In genomic region chr12:124565071-124565491, GRCh38 we compare ENCODE assay signal across 8 cellular contexts. TPM values are rescaled to one million over a fixed set of nuclear protein-coding genes. Genes with fewer than 3 reads are reported as not detected.
DNase-seq lines count a peak whose midpoint lies in the region; ATAC-seq and TF ChIP-seq lines count a peak whose summit lies in the region.

No MANE protein-coding gene starts in this region.

- H4K20me1 ChIP-seq in BLaER1 treated with 17β-estradiol and CSF1 and Interleukin-3, amounts not matched to agents 10 nM and 100 nM: peaks cover 62 to 67% (median 66%) of the 10 kb centered on the region in 11 experiments

- no peaks in the 10 kb centered on the region for H3K27me3 Mint-ChIP-seq in natural killer cell treated with Interleukin-12 subunit alpha and Interleukin-12 subunit beta and Interleukin-15 and Interleukin-18, amount 100 ng/mL, for 72 hours

- ATAC-seq in natural killer cell treated with Interleukin-12 subunit alpha and Interleukin-12 subunit beta and Interleukin-15 and Interleukin-18, amount 100 ng/mL, for 72 hours: no peak
- ATAC-seq in HG03135 (IDR thresholded peaks at IDR 0.05; ENCODE audit: unreplicated experiment): no peak

- peak overlapping the region in 4 of 10 experiments; percentile 34 to 95 (median 67); a peak in 6 of 20 replicates for H3K4me3 ChIP-seq in BLaER1 treated with 17β-estradiol and CSF1 and Interleukin-3, amounts not matched to agents 10 nM and 100 nM
- H3K4me3 ChIP-seq in MG63 (no peak overlapping the region), coronary artery (peak overlapping the region; percentile 98)

- H3K4me1 Mint-ChIP-seq in natural killer cell treated with Interleukin-12 subunit alpha and Interleukin-12 subunit beta and Interleukin-15 and Interleukin-18, amount 100 ng/mL, for 72 hours (ENCODE audit: low read depth in 2 of 2): peaks cover 6 to 21% of the 10 kb centered on the region in 2 donors

- peaks cover 67 to 79% (median 75%) of the 10 kb centered on the region in 10 experiments for H3K4me1 ChIP-seq in BLaER1 treated with 17β-estradiol and CSF1 and Interleukin-3, amounts not matched to agents 10 nM and 100 nM

- DNase-seq in MG63: peak; percentile 40
- DNase-seq in coronary artery (ENCODE audit: low spot score): no peak
- DNase-seq in natural killer cell treated with Interleukin-12 subunit alpha and Interleukin-12 subunit beta and Interleukin-15 and Interleukin-18, amount 100 ng/mL, for 72 hours (ENCODE audit: low spot score): no peak
- no peak for DNase-seq in COR-L47 (lab: John Stamatoyannopoulos, UW)
- DNase-seq in cortex of kidney (lab: John Stamatoyannopoulos, UW): no peak
- DNase-seq in D341Med (ENCODE audit: low spot score): no peak

- peaks cover 0 to 1% (median 0%) of the 10 kb centered on the region in 11 experiments; a peak in 1 of 22 replicates for H3K9me3 ChIP-seq in BLaER1 treated with 17β-estradiol and CSF1 and Interleukin-3, amounts not matched to agents 10 nM and 100 nM (replicated peaks in 1 of 11)
- no peaks in the 10 kb centered on the region for H3K9me3 ChIP-seq in MG63

- H3K36me3 Mint-ChIP-seq in natural killer cell treated with Interleukin-12 subunit alpha and Interleukin-12 subunit beta and Interleukin-15 and Interleukin-18, amount 100 ng/mL, for 72 hours: no peaks in the 10 kb centered on the region

- peak overlapping the region in 7 of 11 experiments; percentile 24 to 59 (median 28); a peak in 10 of 22 replicates for H3K9ac ChIP-seq in BLaER1 treated with 17β-estradiol and CSF1 and Interleukin-3, amounts not matched to agents 10 nM and 100 nM

- H3K9me3 Mint-ChIP-seq in natural killer cell treated with Interleukin-12 subunit alpha and Interleukin-12 subunit beta and Interleukin-15 and Interleukin-18, amount 100 ng/mL, for 72 hours: no peaks in the 10 kb centered on the region

- 0 out of 22 replicates have a peak, but pooled peaks cover 0 to 9% (median 0%) of the 10 kb centered on the region in 11 experiments for H3K27me3 ChIP-seq in BLaER1 treated with 17β-estradiol and CSF1 and Interleukin-3, amounts not matched to agents 10 nM and 100 nM
- H3K27me3 ChIP-seq in MG63: no peaks in the 10 kb centered on the region

- H3K4me3 Mint-ChIP-seq in natural killer cell treated with Interleukin-12 subunit alpha and Interleukin-12 subunit beta and Interleukin-15 and Interleukin-18, amount 100 ng/mL, for 72 hours: peak overlapping the region; percentile 84

- H3K4me2 ChIP-seq in BLaER1 treated with 17β-estradiol and CSF1 and Interleukin-3, amounts not matched to agents 10 nM and 100 nM: peak overlapping the region; percentile 64 to 100 (median 96)

- H3K27ac Mint-ChIP-seq in natural killer cell treated with Interleukin-12 subunit alpha and Interleukin-12 subunit beta and Interleukin-15 and Interleukin-18, amount 100 ng/mL, for 72 hours: no peak overlapping the region

- no peak for TF ChIP-seq CTCF in coronary artery (IDR thresholded peaks at IDR 0.05)

- no peak overlapping the region for H3K27ac ChIP-seq in BLaER1 treated with 17β-estradiol and CSF1 and Interleukin-3, amounts not matched to agents 10 nM and 100 nM
- H3K27ac ChIP-seq in coronary artery: peak overlapping the region; percentile 15 to 99

- H3K36me3 ChIP-seq in BLaER1 treated with 17β-estradiol and CSF1 and Interleukin-3, amounts not matched to agents 10 nM and 100 nM: peaks cover 0 to 15% (median 5%) of the 10 kb centered on the region in 11 experiments; a peak in 9 of 22 replicates
- peaks cover 3% of the 10 kb centered on the region; the same call in 1 of the 2 replicates for H3K36me3 ChIP-seq in MG63

RNA-seq across cellular contexts. Expression of gene NCOR2, which starts 2.3 kb away (rescaled TPM):
- total RNA-seq in MG63 (2014; rRNA removed; shearing (Covaris generic); ENCODE audit: low replicate concordance): 17.0 and 32.9 TPM in 2 replicates
- 100 to 1,000 TPM in 1 of 2 donors, 10 to 100 TPM in 1; 80.8 to 133 TPM for total RNA-seq in natural killer cell treated with Interleukin-12 subunit alpha and Interleukin-12 subunit beta and Interleukin-15 and Interleukin-18, amount 100 ng/mL, for 72 hours

Comparison
In these comparisons a context has a peak if more than half of its experiments do, and no peak if none do; other contexts are left out.
1. H3K27ac ChIP-seq: peak in coronary artery (2 of 2); none in BLaER1 treated with 17β-estradiol and CSF1 and Interleukin-3, amounts not matched to agents 10 nM and 100 nM (0 of 11).